Comparison of ENCODE assay signal across 24 cellular contexts in the genomic region with DNA sequence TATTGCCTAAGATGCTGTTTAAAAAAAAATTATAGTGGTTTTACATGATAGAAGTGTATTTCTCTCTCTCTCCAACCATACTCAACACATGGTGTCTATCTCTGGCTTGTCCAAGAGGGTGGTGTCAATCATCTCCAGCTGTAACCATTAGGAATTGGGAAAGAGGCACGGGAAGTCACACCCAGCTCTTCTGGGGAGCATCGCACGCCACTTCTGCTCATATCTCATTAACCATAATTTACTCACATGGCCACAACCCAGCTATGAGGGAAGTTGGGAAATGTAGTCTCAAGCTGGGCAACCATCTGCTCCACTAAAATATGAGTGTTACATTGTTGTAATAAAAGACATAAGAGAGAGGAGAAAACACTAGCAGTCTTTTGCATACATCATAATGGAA. TPM values are rescaled to one million over a fixed set of nuclear protein-coding genes. Genes with fewer than 3 reads are reported as not detected.
DNase-seq lines count a peak whose midpoint lies in the region; ATAC-seq and TF ChIP-seq lines count a peak whose summit lies in the region.
"Had no signal": no experiment of that assay in that cellular context is flagged by ENCODE, and none has a peak within 500 bp of the region (broad histone marks: within the 10 kb centered on the region; RNA-seq: fewer than 3 reads in every experiment).

No MANE protein-coding gene starts in this region.

- no peak overlapping the region for H3K4me3 Mint-ChIP-seq in activated CD4-positive, alpha-beta T cell treated with anti-CD3 and anti-CD28 coated beads, Interleukin-2, amount 10 ng/mL, durations not matched to agents 7 days and 5 days
- H3K4me3 Mint-ChIP-seq: activated CD8-positive, alpha-beta memory T cell treated with anti-CD3 and anti-CD28 coated beads, Interleukin-2, amount 10 ng/mL, durations not matched to agents 7 days and 5 days; activated T-helper 1 cell treated with anti-CD3 and anti-CD28 coated beads, Interleukin-12 subunit alpha, Interleukin-12 subunit beta, Interleukin-2, Interleukin-4 antibody, amounts not matched to agents 30 ng/mL and 10 ng/mL and 1 ng/mL, durations not matched to agents 14 hours and 24 hours and 36 hours; CD4-positive, alpha-beta T cell; immature natural killer cell; neural progenitor cell; T-helper 17 cell had no signal

- H3K27ac Mint-ChIP-seq in activated CD4-positive, alpha-beta T cell treated with anti-CD3 and anti-CD28 coated beads, Interleukin-2, amount 10 ng/mL, durations not matched to agents 7 days and 5 days: no peak overlapping the region
- H3K27ac Mint-ChIP-seq: activated CD8-positive, alpha-beta memory T cell treated with anti-CD3 and anti-CD28 coated beads, Interleukin-2, amount 10 ng/mL, durations not matched to agents 7 days and 5 days; activated naive CD4-positive, alpha-beta T cell treated with anti-CD3 and anti-CD28 coated beads, Interleukin-2, amount 50 U/mL, for 72 hours; activated T-helper 1 cell treated with anti-CD3 and anti-CD28 coated beads, Interleukin-12 subunit alpha, Interleukin-12 subunit beta, Interleukin-2, Interleukin-4 antibody, amounts not matched to agents 30 ng/mL and 10 ng/mL and 1 ng/mL, durations not matched to agents 14 hours and 24 hours and 36 hours; CD4-positive, alpha-beta T cell; immature natural killer cell; neural progenitor cell; T-helper 17 cell had no signal

- DNase-seq in GF-D8 (lab: John Stamatoyannopoulos, UW) (peak; percentile 87), NCI-H187 treated with DMSO at 0.1 percent for 48 hours (lab: John Stamatoyannopoulos, UW) (peak; percentile 16), RWPE1 (ENCODE audit: low spot score) (no peak), myocyte (ENCODE audit: low read depth) (peak; percentile 29)
- DNase-seq in activated CD4-positive, alpha-beta T cell treated with anti-CD3 and anti-CD28 coated beads, Interleukin-2, amount 10 ng/mL, durations not matched to agents 7 days and 5 days: no peak
- DNase-seq: activated CD4-positive, alpha-beta T cell treated with anti-CD3 and anti-CD28 coated beads for 4 hours; activated CD8-positive, alpha-beta memory T cell treated with anti-CD3 and anti-CD28 coated beads, Interleukin-2, amount 10 ng/mL, durations not matched to agents 7 days and 5 days; aorta; caudate nucleus; CD4-positive, alpha-beta T cell; dorsolateral prefrontal cortex; foreskin fibroblast; GDM1; immature natural killer cell; NCI-H1105 treated with DMSO at 0.1 percent for 48 hours; PC-9; T-helper 17 cell had no signal

- no peaks in the 10 kb centered on the region for H3K4me1 Mint-ChIP-seq in activated CD4-positive, alpha-beta T cell treated with anti-CD3 and anti-CD28 coated beads, Interleukin-2, amount 10 ng/mL, durations not matched to agents 7 days and 5 days
- H3K4me1 Mint-ChIP-seq: activated CD8-positive, alpha-beta memory T cell treated with anti-CD3 and anti-CD28 coated beads, Interleukin-2, amount 10 ng/mL, durations not matched to agents 7 days and 5 days; immature natural killer cell; T-helper 17 cell had no signal

- TF ChIP-seq CTCF in RWPE1 (conservative IDR thresholded peaks at IDR 0.05; ENCODE audit: low read depth): no peak

- CTCF ChIA-PET in RWPE1 (lab: Yijun Ruan, JAX): no interaction called here
- CTCF ChIA-PET in activated CD4-positive, alpha-beta T cell treated with anti-CD3 and anti-CD28 coated beads, Interleukin-2, amount 10 ng/mL, durations not matched to agents 7 days and 5 days (lab: Charles Lee): no interaction called here

- POLR2A ChIA-PET in RWPE1 (lab: Yijun Ruan, JAX; ENCODE audit: low non-redundant PET): no interaction called here
- POLR2A ChIA-PET in activated CD4-positive, alpha-beta T cell treated with anti-CD3 and anti-CD28 coated beads, Interleukin-2, amount 10 ng/mL, durations not matched to agents 7 days and 5 days (lab: Charles Lee): no interaction called here

- H3K27me3 Mint-ChIP-seq in activated CD4-positive, alpha-beta T cell treated with anti-CD3 and anti-CD28 coated beads, Interleukin-2, amount 10 ng/mL, durations not matched to agents 7 days and 5 days: no peaks in the 10 kb centered on the region
- H3K27me3 Mint-ChIP-seq: activated CD8-positive, alpha-beta memory T cell treated with anti-CD3 and anti-CD28 coated beads, Interleukin-2, amount 10 ng/mL, durations not matched to agents 7 days and 5 days; CD4-positive, alpha-beta T cell had no signal

- ATAC-seq in GM18517 (IDR thresholded peaks at IDR 0.05; ENCODE audit: unreplicated experiment) (no peak), HG02678 (IDR thresholded peaks at IDR 0.05; ENCODE audit: unreplicated experiment) (no peak)
- ATAC-seq: activated CD8-positive, alpha-beta memory T cell treated with anti-CD3 and anti-CD28 coated beads, Interleukin-2, amount 10 ng/mL, durations not matched to agents 7 days and 5 days; activated naive CD4-positive, alpha-beta T cell treated with anti-CD3 and anti-CD28 coated beads, Interleukin-2, amount 50 U/mL, for 72 hours; T-helper 17 cell had no signal

- no peaks in the 10 kb centered on the region for H3K36me3 Mint-ChIP-seq in activated CD4-positive, alpha-beta T cell treated with anti-CD3 and anti-CD28 coated beads, Interleukin-2, amount 10 ng/mL, durations not matched to agents 7 days and 5 days (ENCODE audit: low read depth)
- H3K36me3 Mint-ChIP-seq: activated CD8-positive, alpha-beta memory T cell treated with anti-CD3 and anti-CD28 coated beads, Interleukin-2, amount 10 ng/mL, durations not matched to agents 7 days and 5 days; immature natural killer cell had no signal

- peak overlapping the region; percentile 77; the same call in 1 of the 2 replicates for H3K27ac ChIP-seq in RWPE1
- H3K27ac ChIP-seq: dorsolateral prefrontal cortex, neural progenitor cell, PC-9, prostate gland had no signal

- H3K9me3 Mint-ChIP-seq in activated CD4-positive, alpha-beta T cell treated with anti-CD3 and anti-CD28 coated beads, Interleukin-2, amount 10 ng/mL, durations not matched to agents 7 days and 5 days: peaks cover 4% of the 10 kb centered on the region
- H3K9me3 Mint-ChIP-seq: CD4-positive, alpha-beta T cell had no signal

RNA-seq across cellular contexts. Expression of a gene that starts 30.4 kb away (rescaled TPM):
- total RNA-seq in myocyte: 0.27 TPM in 1 of 2 replicates, not detected in the other
- polyA plus RNA-seq in myocyte (2012): not detected
- 1 to 10 TPM; 8.1 to 9.2 TPM for total RNA-seq in activated CD4-positive, alpha-beta T cell treated with anti-CD3 and anti-CD28 coated beads, Interleukin-2, amount 10 ng/mL, durations not matched to agents 7 days and 5 days
- total RNA-seq: HT1080, PC-9 had no signal
- polyA plus RNA-seq: immature natural killer cell had no signal

Comparison
In these comparisons a context has a peak if more than half of its experiments do, and no peak if none do; other contexts are left out.
1. DNase-seq: peak in GF-D8 (single experiment), NCI-H187 treated with DMSO at 0.1 percent for 48 hours (single experiment) and myocyte (single experiment); none in RWPE1 (single experiment) and activated CD4-positive, alpha-beta T cell treated with anti-CD3 and anti-CD28 coated beads, Interleukin-2, amount 10 ng/mL, durations not matched to agents 7 days and 5 days (single experiment).